In genomic region chr7:155169498-155170065, GRCh38 we compare ENCODE assay signal across 16 cellular contexts.
DNase-seq lines count a peak whose midpoint lies in the region; ATAC-seq and TF ChIP-seq lines count a peak whose summit lies in the region.
"Had no signal": no experiment of that assay in that cellular context is flagged by ENCODE, and none has a peak within 500 bp of the region (broad histone marks: within the 10 kb centered on the region; RNA-seq: fewer than 3 reads in every experiment).

No MANE protein-coding gene starts in this region.

- intact Hi-C loops in activated CD4-positive, alpha-beta T cell treated with anti-CD3 and anti-CD28 coated beads, Interleukin-2, amount 10 ng/mL, durations not matched to agents 24 days and 14 days (cut with micrococcal nuclease): no loop called here

- no peaks in the 10 kb centered on the region for H3K4me1 ChIP-seq in MM.1S (ENCODE audit: low read length)
- no peaks in the 10 kb centered on the region for H3K4me1 ChIP-seq in neuronal stem cell (ENCODE audit: control insufficient read depth in 2 of 2, insufficient read depth in 1 of 2, low read depth in 1 of 2, low read length in 2 of 2)

- no peak overlapping the region for H3K14ac ChIP-seq in neuronal stem cell (ENCODE audit: low read length)

- H3K4me3 ChIP-seq in MM.1S (ENCODE audit: low read length) (no peak overlapping the region), neuronal stem cell (ENCODE audit: low read length in 2 of 2) (no peak overlapping the region)

- H3K9me3 Mint-ChIP-seq in activated CD4-positive, alpha-beta T cell treated with anti-CD3 and anti-CD28 coated beads, Interleukin-2, amount 10 ng/mL, durations not matched to agents 24 days and 14 days: no peaks in the 10 kb centered on the region
- H3K9me3 Mint-ChIP-seq in activated CD4-positive, alpha-beta T cell treated with anti-CD3 and anti-CD28 coated beads, Interleukin-2, amount 10 ng/mL, durations not matched to agents 7 days and 5 days: no peaks in the 10 kb centered on the region
- H3K9me3 Mint-ChIP-seq: IgD-negative memory B cell, T-cell had no signal

- CTCF ChIA-PET in activated CD4-positive, alpha-beta T cell treated with anti-CD3 and anti-CD28 coated beads, Interleukin-2, amount 10 ng/mL, durations not matched to agents 7 days and 5 days (lab: Charles Lee): no interaction called here

- no peak overlapping the region for H3K27ac Mint-ChIP-seq in activated CD4-positive, alpha-beta T cell treated with anti-CD3 and anti-CD28 coated beads, Interleukin-2, amount 10 ng/mL, durations not matched to agents 24 days and 14 days
- H3K27ac Mint-ChIP-seq in activated CD4-positive, alpha-beta T cell treated with anti-CD3 and anti-CD28 coated beads, Interleukin-2, amount 10 ng/mL, durations not matched to agents 7 days and 5 days: no peak overlapping the region
- H3K27ac Mint-ChIP-seq: IgD-negative memory B cell, T-cell had no signal

- no peaks in the 10 kb centered on the region for H3K79me2 ChIP-seq in MM.1S (ENCODE audit: low read length)

- no peak overlapping the region for H3K4ac ChIP-seq in neuronal stem cell (ENCODE audit: low read length)

- no peak overlapping the region for H3K9ac ChIP-seq in MM.1S (ENCODE audit: low read length)
- no peak overlapping the region for H3K9ac ChIP-seq in neuronal stem cell (ENCODE audit: low read depth, low read length, poor library complexity)

- no peak overlapping the region for H3K27ac ChIP-seq in MM.1S (ENCODE audit: low read length)
- no peak overlapping the region for H3K27ac ChIP-seq in neuronal stem cell (replicated peaks; ENCODE audit: low read length)

- no peaks in the 10 kb centered on the region for H3K4me1 Mint-ChIP-seq in activated CD4-positive, alpha-beta T cell treated with anti-CD3 and anti-CD28 coated beads, Interleukin-2, amount 10 ng/mL, durations not matched to agents 24 days and 14 days
- no peaks in the 10 kb centered on the region for H3K4me1 Mint-ChIP-seq in activated CD4-positive, alpha-beta T cell treated with anti-CD3 and anti-CD28 coated beads, Interleukin-2, amount 10 ng/mL, durations not matched to agents 7 days and 5 days
- H3K4me1 Mint-ChIP-seq: IgD-negative memory B cell, T-cell had no signal

- H4K20me1 ChIP-seq in MM.1S (ENCODE audit: insufficient read depth, low read length): no peaks in the 10 kb centered on the region

- H3K9me3 ChIP-seq in MM.1S (replicated peaks; ENCODE audit: insufficient read depth, low read length): no peaks in the 10 kb centered on the region
- no peaks in the 10 kb centered on the region for H3K9me3 ChIP-seq in neuronal stem cell (replicated peaks in 1 of 2; ENCODE audit: control insufficient read depth in 2 of 2, insufficient read depth in 1 of 2, low read depth in 1 of 2, low read length in 2 of 2)

- H3K79me1 ChIP-seq in neuronal stem cell (ENCODE audit: low read depth, low read length): no peaks in the 10 kb centered on the region

- no peak overlapping the region for H3K18ac ChIP-seq in neuronal stem cell (ENCODE audit: low read length)

- no peak overlapping the region for H2BK5ac ChIP-seq in neuronal stem cell (ENCODE audit: low read length)

- DNase-seq in activated CD4-positive, alpha-beta T cell treated with anti-CD3 and anti-CD28 coated beads, Interleukin-2, amount 10 ng/mL, durations not matched to agents 24 days and 14 days: peak; percentile 42
- no peak for DNase-seq in activated CD4-positive, alpha-beta T cell treated with anti-CD3 and anti-CD28 coated beads, Interleukin-2, amount 10 ng/mL, durations not matched to agents 7 days and 5 days
- DNase-seq in MM.1S: no peak
- peak; percentile 4 for DNase-seq in NCI-H774 (lab: John Stamatoyannopoulos, UW)
- no peak for DNase-seq in neuronal stem cell (ENCODE audit: low spot score)
- DNase-seq: C1 segment of cervical spinal cord, EL, H7, Kasumi-1, NCI-H1436 treated with DMSO at 0.1 percent for 48 hours, NCI-H446 treated with DMSO at 0.1 percent for 48 hours, T-cell had no signal

- no peak overlapping the region for H3K23ac ChIP-seq in neuronal stem cell (ENCODE audit: low read depth, low read length, poor library complexity)

- H4K8ac ChIP-seq in neuronal stem cell (ENCODE audit: low read depth, low read length): no peak overlapping the region

- H3K4me2 ChIP-seq in MM.1S (ENCODE audit: low read depth, low read length) (peak overlapping the region; percentile 3; the same call in 1 of the 2 replicates), neuronal stem cell (ENCODE audit: insufficient read depth, low read length, poor library complexity, severe bottlenecking) (no peak overlapping the region)

- H3K27me3 ChIP-seq in MM.1S (replicated peaks; ENCODE audit: insufficient read depth, low read length): peaks cover 22% of the 10 kb centered on the region
- peaks cover 0 to 12% (median 0%) of the 10 kb centered on the region in 3 experiments for H3K27me3 ChIP-seq in neuronal stem cell (ENCODE audit: control insufficient read depth in 3 of 3, insufficient read depth in 3 of 3, low read depth in 1 of 3, low read length in 3 of 3)

- POLR2A ChIA-PET in activated CD4-positive, alpha-beta T cell treated with anti-CD3 and anti-CD28 coated beads, Interleukin-2, amount 10 ng/mL, durations not matched to agents 7 days and 5 days (lab: Charles Lee): no interaction called here

- no peak overlapping the region for H4K91ac ChIP-seq in neuronal stem cell (ENCODE audit: low read depth, low read length, poor library complexity)

- H3K36me3 ChIP-seq in MM.1S (replicated peaks; ENCODE audit: insufficient read depth, low read length) (no peaks in the 10 kb centered on the region), neuronal stem cell (replicated peaks in 1 of 2; ENCODE audit: control insufficient read depth in 2 of 2, insufficient read depth in 2 of 2, low read length in 2 of 2) (no peaks in the 10 kb centered on the region)

- no peak overlapping the region for H3K4me3 Mint-ChIP-seq in activated CD4-positive, alpha-beta T cell treated with anti-CD3 and anti-CD28 coated beads, Interleukin-2, amount 10 ng/mL, durations not matched to agents 24 days and 14 days
- H3K4me3 Mint-ChIP-seq in activated CD4-positive, alpha-beta T cell treated with anti-CD3 and anti-CD28 coated beads, Interleukin-2, amount 10 ng/mL, durations not matched to agents 7 days and 5 days: no peak overlapping the region
- H3K4me3 Mint-ChIP-seq: IgD-negative memory B cell, T-cell had no signal

- H3K9me2 ChIP-seq in MM.1S (replicated peaks; ENCODE audit: insufficient read depth, low read length): no peaks in the 10 kb centered on the region

- H3F3A ChIP-seq in MM.1S (ENCODE audit: insufficient read depth, low read length): no peaks in the 10 kb centered on the region

- no peak overlapping the region for H2BK120ac ChIP-seq in neuronal stem cell (ENCODE audit: low read depth, low read length)

- no peak overlapping the region for H2BK12ac ChIP-seq in neuronal stem cell (ENCODE audit: low read length)

- peaks cover 5% of the 10 kb centered on the region for H3K27me3 Mint-ChIP-seq in activated CD4-positive, alpha-beta T cell treated with anti-CD3 and anti-CD28 coated beads, Interleukin-2, amount 10 ng/mL, durations not matched to agents 24 days and 14 days
- no peaks in the 10 kb centered on the region for H3K27me3 Mint-ChIP-seq in activated CD4-positive, alpha-beta T cell treated with anti-CD3 and anti-CD28 coated beads, Interleukin-2, amount 10 ng/mL, durations not matched to agents 7 days and 5 days

- H2BK15ac ChIP-seq in neuronal stem cell (ENCODE audit: low read length): no peak overlapping the region

- no peak for ATAC-seq in HG03159 (IDR thresholded peaks at IDR 0.05; ENCODE audit: unreplicated experiment)
- ATAC-seq in HG03139 (IDR thresholded peaks at IDR 0.05; ENCODE audit: unreplicated experiment): no peak
- no peak for ATAC-seq in GM18870 (IDR thresholded peaks at IDR 0.05; ENCODE audit: unreplicated experiment)
- ATAC-seq: T-cell had no signal

- WGBS in neuronal stem cell (ENCODE audit: extremely low coverage in 2 of 2, insufficient read length in 2 of 2, insufficient replicate concordance in 1 of 2), 2 donors: no CpG with 5 or more reads among the region's 13 CpGs

- H2AFZ ChIP-seq in MM.1S (ENCODE audit: low read length) (0 out of 2 replicates have a peak overlapping the region, but pooled peaks have one; percentile 2), neuronal stem cell (ENCODE audit: low read length) (no peak overlapping the region)

- no peak for TF ChIP-seq CTCF in MM.1S (IDR thresholded peaks at IDR 0.05; ENCODE audit: low read length)

- no peaks in the 10 kb centered on the region for H3K36me3 Mint-ChIP-seq in activated CD4-positive, alpha-beta T cell treated with anti-CD3 and anti-CD28 coated beads, Interleukin-2, amount 10 ng/mL, durations not matched to agents 24 days and 14 days (ENCODE audit: low read depth)
- no peaks in the 10 kb centered on the region for H3K36me3 Mint-ChIP-seq in activated CD4-positive, alpha-beta T cell treated with anti-CD3 and anti-CD28 coated beads, Interleukin-2, amount 10 ng/mL, durations not matched to agents 7 days and 5 days (ENCODE audit: low read depth)
- H3K36me3 Mint-ChIP-seq: IgD-negative memory B cell, T-cell had no signal

- peak overlapping the region; percentile 20 for H2AK5ac ChIP-seq in neuronal stem cell (ENCODE audit: low read depth, low read length)

Comparison
In these comparisons a context has a peak if more than half of its experiments do, and no peak if none do; other contexts are left out.
1. DNase-seq: peak in activated CD4-positive, alpha-beta T cell treated with anti-CD3 and anti-CD28 coated beads, Interleukin-2, amount 10 ng/mL, durations not matched to agents 24 days and 14 days (single experiment) and NCI-H774 (single experiment); none in activated CD4-positive, alpha-beta T cell treated with anti-CD3 and anti-CD28 coated beads, Interleukin-2, amount 10 ng/mL, durations not matched to agents 7 days and 5 days (single experiment), MM.1S (single experiment) and neuronal stem cell (single experiment).